In the genomic region with DNA sequence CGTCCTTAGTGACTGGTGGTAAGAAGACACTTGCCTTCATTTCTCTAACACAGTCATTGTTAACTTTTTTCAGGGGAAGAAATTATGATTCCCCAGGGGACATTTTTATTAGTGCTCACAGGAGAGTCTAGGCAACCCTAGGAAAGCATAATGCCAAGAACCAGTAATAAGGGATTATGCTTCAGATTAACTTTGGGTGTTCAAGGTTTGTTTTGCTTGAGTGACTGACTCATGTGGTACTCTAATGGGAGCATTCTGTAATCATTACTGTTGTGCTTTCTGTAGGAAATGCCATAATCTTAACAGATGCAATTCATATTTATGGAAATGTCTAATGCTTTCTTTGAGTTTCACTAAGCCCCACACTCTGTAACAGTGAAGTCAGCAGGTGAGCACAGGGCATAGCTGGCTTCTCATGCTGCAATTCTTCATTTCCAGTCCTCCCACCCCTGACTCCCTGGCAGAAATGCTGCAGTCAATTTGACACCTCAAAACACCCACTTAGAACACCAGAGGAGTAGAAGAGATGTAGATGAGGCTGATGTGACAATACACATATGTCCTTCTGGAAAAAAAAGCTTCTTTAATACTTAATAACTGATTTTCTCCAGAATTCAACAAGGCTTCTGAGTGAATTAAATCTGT, we compare ENCODE assay signal across 26 cellular contexts.
DNase-seq lines count a peak whose midpoint lies in the region; ATAC-seq, FAIRE-seq and TF ChIP-seq lines count a peak whose summit lies in the region.
"Had no signal": no experiment of that assay in that cellular context is flagged by ENCODE, and none has a peak within 500 bp of the region (broad histone marks: within the 10 kb centered on the region; RNA-seq: fewer than 3 reads in every experiment).

No MANE protein-coding gene starts in this region.

- WGBS in IMR-90 (ENCODE audit: extremely low coverage in 2 of 2, insufficient read length in 1 of 2), 2 experiments: no CpG with 5 or more reads among the region's 1 CpG

- H3K4me1 ChIP-seq in ACC112 (ENCODE audit: control insufficient read depth, insufficient read depth, low read length, unreplicated experiment): peaks cover 25% of the 10 kb centered on the region
- H3K4me1 ChIP-seq in IMR-90 (ENCODE audit: control insufficient read depth, insufficient read depth, low read length): peaks cover 5% of the 10 kb centered on the region
- H3K4me1 ChIP-seq: A549, tibial nerve had no signal

- no peak for TF ChIP-seq RAD21 in IMR-90 (IDR thresholded peaks at IDR 0.05; ENCODE audit: low read length)

- no peaks in the 10 kb centered on the region for H4K20me1 ChIP-seq in IMR-90 (ENCODE audit: insufficient read depth, low read length)

- CTCF ChIA-PET in IMR-90 (lab: Yijun Ruan, JAX): no interaction called here

- no peaks in the 10 kb centered on the region; the same call in 1 of the 2 replicates for H3K9me1 ChIP-seq in IMR-90 (ENCODE audit: insufficient read depth, low read length)

- peak overlapping the region; percentile 33; the same call in 1 of the 2 replicates for H3K4me3 ChIP-seq in ACC112 (ENCODE audit: low read depth, low read length)
- no peak overlapping the region for H3K4me3 ChIP-seq in IMR-90 (ENCODE audit: insufficient read depth, low read depth, low read length)
- H3K4me3 ChIP-seq in bronchial epithelial cell (ENCODE audit: low read depth, low read length): no peak overlapping the region
- H3K4me3 ChIP-seq: A549, SJSA1, tibial nerve had no signal

- no peak for FAIRE-seq in bronchial epithelial cell (lab: Jason Lieb, UNC)
- FAIRE-seq: A549, frontal cortex had no signal

- H3K4ac ChIP-seq in IMR-90 (ENCODE audit: low read depth, low read length): no peak overlapping the region

- no peak overlapping the region for H4K5ac ChIP-seq in IMR-90 (ENCODE audit: low read depth, low read length)

- no peak overlapping the region for H3K9ac ChIP-seq in IMR-90 (ENCODE audit: low read depth, low read length)

- H4K91ac ChIP-seq in IMR-90 (ENCODE audit: insufficient read depth, low read depth, low read length): no peak overlapping the region

- H3K23ac ChIP-seq in IMR-90 (ENCODE audit: low read depth, low read length): no peak overlapping the region

- H3K27me3 ChIP-seq in ACC112 (ENCODE audit: insufficient read depth, low read length): no peaks in the 10 kb centered on the region
- H3K27me3 ChIP-seq in IMR-90 (ENCODE audit: control insufficient read depth, insufficient read depth, low read length): no peaks in the 10 kb centered on the region; the same call in 1 of the 2 replicates
- H3K27me3 ChIP-seq in bronchial epithelial cell (ENCODE audit: control insufficient read depth, insufficient read depth, low read length): no peaks in the 10 kb centered on the region
- H3K27me3 ChIP-seq: SJSA1, tibial nerve had no signal

- H3K14ac ChIP-seq in IMR-90 (replicated peaks; ENCODE audit: low read depth, low read length): peak overlapping the region; percentile 25; the same call in 1 of the 2 replicates

- no peak overlapping the region for H3K56ac ChIP-seq in IMR-90 (ENCODE audit: extremely low read depth, insufficient read depth, low read length)

- H2BK15ac ChIP-seq in IMR-90 (ENCODE audit: low read depth, low read length): no peak overlapping the region

- POLR2A ChIA-PET in IMR-90 (lab: Charles Lee; ENCODE audit: unreplicated experiment): no interaction called here

- no peaks in the 10 kb centered on the region for H3K9me3 ChIP-seq in IMR-90 (ENCODE audit: control insufficient read depth, insufficient read depth, low read length)
- H3K9me3 ChIP-seq: A549, SJSA1, tibial nerve had no signal

- H3K36me3 ChIP-seq in ACC112 (ENCODE audit: insufficient read depth, low read length): no peaks in the 10 kb centered on the region
- no peaks in the 10 kb centered on the region for H3K36me3 ChIP-seq in IMR-90 (ENCODE audit: control insufficient read depth, insufficient read depth, low read length)
- H3K36me3 ChIP-seq in bronchial epithelial cell (ENCODE audit: control insufficient read depth, insufficient read depth, low read length): no peaks in the 10 kb centered on the region
- H3K36me3 ChIP-seq: SJSA1, tibial nerve had no signal

- no peaks in the 10 kb centered on the region for H3K79me1 ChIP-seq in IMR-90 (ENCODE audit: low read depth in 1 of 2, low read length in 2 of 2)

- no peak overlapping the region for H4K8ac ChIP-seq in IMR-90 (ENCODE audit: low read depth in 2 of 2, low read length in 2 of 2)

- H3K27ac ChIP-seq in ACC112 (ENCODE audit: low read depth, low read length) (peak overlapping the region; percentile 58), IMR-90 (ENCODE audit: insufficient read depth, low read length) (no peak overlapping the region)
- H3K27ac ChIP-seq: A549, SJSA1, tibial nerve had no signal

- in situ Hi-C loops in IMR-90 (cut with MboI; ENCODE audit: low sequenced_read_pairs): no loop called here

- no peak for TF ChIP-seq CTCF in IMR-90 (conservative IDR thresholded peaks at IDR 0.05; ENCODE audit: low read depth, low read length)
- no peak for TF ChIP-seq CTCF in bronchial epithelial cell (IDR thresholded peaks at IDR 0.05; ENCODE audit: insufficient read depth, low read length, severe bottlenecking)

- no peak overlapping the region for H3K18ac ChIP-seq in IMR-90 (ENCODE audit: low read depth, low read length)

- H2AK9ac ChIP-seq in IMR-90 (replicated peaks; ENCODE audit: low read depth, low read length, poor library complexity): no peak overlapping the region

- BruUV-seq in IMR-90 (replicated peaks; lab: Mats Ljungman, UMichigan): no TSS peak

- dilution Hi-C loops in IMR-90 (cut with HindIII; ENCODE audit: low sequenced_read_pairs, unreplicated experiment): no loop called here

- no peaks in the 10 kb centered on the region for H3K79me2 ChIP-seq in ACC112 (ENCODE audit: control insufficient read depth, insufficient read depth, low read length, unreplicated experiment)

- TF ChIP-seq POLR2A in IMR-90 (IDR thresholded peaks at IDR 0.05; ENCODE audit: low read depth, low read length): no peak

- peak; percentile 81 for ATAC-seq in IMR-90 (ENCODE audit: low read depth)
- ATAC-seq: A549; activated CD4-positive, CD25-positive, alpha-beta regulatory T cell treated with anti-CD3 and anti-CD28 coated beads, Interleukin-2, amount 50 U/mL, for 24 hours; HCT116; left colon; PC-3; stimulated activated naive B cell treated with anti-CD40 and anti-IgM and Interleukin-4, amounts not matched to agents 10 μg/mL and 1 μg/mL and 100 μg/mL, for 72 hours had no signal

- DNase-seq in IMR-90 (peak; percentile 52), bronchial epithelial cell (ENCODE audit: low read depth) (peak; percentile 27), myocyte (ENCODE audit: low read depth) (peak; percentile 16), islet precursor cell (no peak), RKO (ENCODE audit: low spot score) (no peak), cardiac septum (ENCODE audit: low spot score) (no peak), COLO668 (lab: John Stamatoyannopoulos, UW; ENCODE audit: unreplicated experiment) (no peak)
- DNase-seq: activated naive CD8-positive, alpha-beta T cell treated with anti-CD3 and anti-CD28 coated beads, Interleukin-2, amount 10 ng/mL, durations not matched to agents 7 days and 5 days; CD4-positive, alpha-beta memory T cell; DND-41; effector memory CD4-positive, alpha-beta T cell; KG1; left colon; NCI-H1048; NCI-H2171 treated with DMSO at 0.1 percent for 48 hours; NCI-H748 treated with DMSO at 0.1 percent for 48 hours; PC-3; stimulated activated CD4-positive, alpha-beta T cell treated with anti-CD3 and anti-CD28 coated beads, Interleukin-15, amount 100 ng/mL, for 24 hours; stimulated activated naive B cell treated with anti-CD40 and anti-IgM and Interleukin-4, amounts not matched to agents 10 μg/mL and 1 μg/mL and 100 μg/mL, for 72 hours had no signal

- no peak overlapping the region for H2BK5ac ChIP-seq in IMR-90 (ENCODE audit: low read depth, low read length, poor library complexity, severe bottlenecking)

- H2AK5ac ChIP-seq in IMR-90 (ENCODE audit: low read depth, low read length): no peak overlapping the region

- H2AFZ ChIP-seq in ACC112 (ENCODE audit: low read length, unreplicated experiment) (peak overlapping the region; percentile 19), IMR-90 (replicated peaks; ENCODE audit: low read length, poor library complexity) (no peak overlapping the region)

- intact Hi-C loops in IMR-90 (cut with micrococcal nuclease): loop anchor here (2.0 to 10.0 kb wide), 2 partner anchors 72 to 458 kb away; no protein-coding TSS in a partner anchor
- intact Hi-C loops in cardiac septum (cut with DNase I): no loop called here

- H3K4me2 ChIP-seq in IMR-90 (ENCODE audit: low read depth, low read length): no peak overlapping the region
- H3K4me2 ChIP-seq: A549 had no signal

- H2BK20ac ChIP-seq in IMR-90 (ENCODE audit: low read depth, low read length): 0 out of 2 replicates have a peak overlapping the region, but pooled peaks have one; percentile 7

- no peak overlapping the region for H2BK120ac ChIP-seq in IMR-90 (ENCODE audit: low read depth, low read length)

TF ChIP-seq in IMR-90, 13 proteins besides CTCF, POLR2A, EP300 and RAD21:
- TF ChIP-seq RFX5 (IDR thresholded peaks at IDR 0.05; ENCODE audit: low read depth, low read length): no peak

Comparison
In these comparisons a context has a peak if more than half of its experiments do, and no peak if none do; other contexts are left out.
1. DNase-seq: peak in IMR-90 (single experiment), bronchial epithelial cell (single experiment) and myocyte (single experiment); none in islet precursor cell (single experiment), RKO (single experiment), cardiac septum (single experiment) and COLO668 (single experiment).